In the genomic region with DNA sequence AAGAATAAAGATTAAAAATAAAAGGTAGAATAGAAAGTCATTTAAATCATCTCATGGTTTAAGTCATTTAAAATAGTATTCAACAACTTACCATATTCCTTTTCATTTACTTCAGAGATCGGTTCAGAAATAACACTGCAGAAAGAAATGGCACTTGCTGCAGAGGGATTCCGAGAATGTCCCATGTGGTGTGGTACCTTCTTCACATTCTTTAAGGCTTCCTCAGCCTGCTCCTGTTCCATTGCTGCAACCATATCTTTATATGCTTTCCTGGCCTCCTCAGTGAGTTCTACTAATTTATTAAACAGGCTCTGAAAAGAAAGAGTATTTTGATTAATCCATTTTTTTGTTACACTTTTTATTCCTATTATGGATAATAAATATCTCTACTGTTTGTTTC, we compare ENCODE assay signal across 20 cellular contexts. TPM values are rescaled to one million over a fixed set of nuclear protein-coding genes. Genes with fewer than 3 reads are reported as not detected.
"Had no signal": no experiment of that assay in that cellular context is flagged by ENCODE, and none has a peak within 500 bp of the region (broad histone marks: within the 10 kb centered on the region; RNA-seq: fewer than 3 reads in every experiment).

No MANE protein-coding gene starts in this region.

- H3K4me3 ChIP-seq: gastroesophageal sphincter, heart left ventricle, mucosa of descending colon, spleen, testis had no signal

- DNase-seq: activated CD4-positive, alpha-beta T cell treated with anti-CD3 and anti-CD28 coated beads, Interleukin-2, amount 10 ng/mL, durations not matched to agents 7 days and 5 days; activated CD8-positive, alpha-beta memory T cell treated with anti-CD3 and anti-CD28 coated beads for 24 hours; activated gamma-delta T cell; amniotic stem cell; effector CD4-positive, alpha-beta T cell; heart left ventricle; mucosa of descending colon; naive thymus-derived CD8-positive, alpha-beta T cell; spleen; stimulated activated CD4-positive, alpha-beta T cell treated with anti-CD3 and anti-CD28 coated beads, Interleukin-4, amount 100 ng/mL, for 4 hours; testis had no signal

- H3K9me3 ChIP-seq: gastroesophageal sphincter, heart left ventricle, mucosa of descending colon, neutrophil, spleen, testis had no signal

- H3K4me1 ChIP-seq: gastroesophageal sphincter, heart left ventricle, spleen, testis had no signal

- H3K27me3 Mint-ChIP-seq: activated CD4-positive, alpha-beta T cell treated with anti-CD3 and anti-CD28 coated beads, Interleukin-2, amount 10 ng/mL, durations not matched to agents 7 days and 5 days; activated naive CD4-positive, alpha-beta T cell treated with anti-CD3 and anti-CD28 coated beads, Interleukin-2, amount 50 U/mL, for 24 hours; central memory CD8-positive, alpha-beta T cell; memory B cell; naive thymus-derived CD8-positive, alpha-beta T cell; stimulated activated memory B cell treated with anti-CD40 and anti-IgM and Interleukin-4, amounts not matched to agents 10 μg/mL and 1 μg/mL and 100 μg/mL, for 72 hours; type B pancreatic cell had no signal

- H3K4me3 Mint-ChIP-seq: activated CD4-positive, alpha-beta T cell treated with anti-CD3 and anti-CD28 coated beads, Interleukin-2, amount 10 ng/mL, durations not matched to agents 7 days and 5 days; activated naive CD4-positive, alpha-beta T cell treated with anti-CD3 and anti-CD28 coated beads, Interleukin-2, amount 50 U/mL, for 24 hours; central memory CD8-positive, alpha-beta T cell; memory B cell; naive thymus-derived CD8-positive, alpha-beta T cell; stimulated activated memory B cell treated with anti-CD40 and anti-IgM and Interleukin-4, amounts not matched to agents 10 μg/mL and 1 μg/mL and 100 μg/mL, for 72 hours; type B pancreatic cell had no signal

- H3K4me1 Mint-ChIP-seq: activated CD4-positive, alpha-beta T cell treated with anti-CD3 and anti-CD28 coated beads, Interleukin-2, amount 10 ng/mL, durations not matched to agents 7 days and 5 days; activated naive CD4-positive, alpha-beta T cell treated with anti-CD3 and anti-CD28 coated beads, Interleukin-2, amount 50 U/mL, for 24 hours; central memory CD8-positive, alpha-beta T cell had no signal

- H3K27ac Mint-ChIP-seq: activated CD4-positive, alpha-beta T cell treated with anti-CD3 and anti-CD28 coated beads, Interleukin-2, amount 10 ng/mL, durations not matched to agents 7 days and 5 days; activated naive CD4-positive, alpha-beta T cell treated with anti-CD3 and anti-CD28 coated beads, Interleukin-2, amount 50 U/mL, for 24 hours; memory B cell; type B pancreatic cell had no signal

- ATAC-seq: esophagus mucosa; gastroesophageal sphincter; heart left ventricle; mucosa of descending colon; naive thymus-derived CD8-positive, alpha-beta T cell; sciatic nerve; stimulated activated memory B cell treated with anti-CD40 and anti-IgM and Interleukin-4, amounts not matched to agents 10 μg/mL and 1 μg/mL and 100 μg/mL, for 72 hours had no signal

- H3K9me3 Mint-ChIP-seq: activated CD4-positive, alpha-beta T cell treated with anti-CD3 and anti-CD28 coated beads, Interleukin-2, amount 10 ng/mL, durations not matched to agents 7 days and 5 days; activated naive CD4-positive, alpha-beta T cell treated with anti-CD3 and anti-CD28 coated beads, Interleukin-2, amount 50 U/mL, for 24 hours; central memory CD8-positive, alpha-beta T cell; memory B cell; naive thymus-derived CD8-positive, alpha-beta T cell; stimulated activated memory B cell treated with anti-CD40 and anti-IgM and Interleukin-4, amounts not matched to agents 10 μg/mL and 1 μg/mL and 100 μg/mL, for 72 hours; type B pancreatic cell had no signal

- H3K27me3 ChIP-seq: gastroesophageal sphincter, heart left ventricle, neutrophil, spleen, testis had no signal

RNA-seq across cellular contexts. Expression of gene SHC4, which starts 32.6 kb away (rescaled TPM):
- total RNA-seq: esophagus mucosa; naive thymus-derived CD8-positive, alpha-beta T cell had no signal
